32 cellular contexts compared by ENCODE assay signal in genomic region chr1:208026880-208027438, GRCh38.
"Had no signal": no experiment of that assay in that cellular context is flagged by ENCODE, and none has a peak within 500 bp of the region (broad histone marks: within the 10 kb centered on the region; RNA-seq: fewer than 3 reads in every experiment).

No MANE protein-coding gene starts in this region.

- H3K27me3 Mint-ChIP-seq: activated CD8-positive, alpha-beta T cell treated with anti-CD3 and anti-CD28 coated beads for 36 hours; stimulated activated naive B cell treated with anti-CD40 and anti-IgM and Interleukin-4, amounts not matched to agents 10 μg/mL and 1 μg/mL and 100 μg/mL, for 72 hours had no signal

- H3K9me3 Mint-ChIP-seq: activated CD4-positive, alpha-beta T cell treated with anti-CD3 and anti-CD28 coated beads, Interleukin-2, amount 10 ng/mL, durations not matched to agents 7 days and 5 days; activated CD8-positive, alpha-beta T cell treated with anti-CD3 and anti-CD28 coated beads for 36 hours; activated T-cell treated with anti-CD3 and anti-CD28 coated beads, Interleukin-2, amount 50 U/mL, for 4 hours; activated T-helper 17 cell treated with anti-CD3 and anti-CD28 coated beads, Interleukin-2, amount 50 U/mL, for 72 hours; effector memory CD8-positive, alpha-beta T cell; natural killer cell treated with Interleukin-12 subunit alpha and Interleukin-12 subunit beta and Interleukin-15 and Interleukin-18, amount 100 ng/mL, for 72 hours; stimulated activated naive B cell treated with anti-CD40 and anti-IgM and Interleukin-4, amounts not matched to agents 10 μg/mL and 1 μg/mL and 100 μg/mL, for 72 hours had no signal

- H3K4me1 ChIP-seq: prostate gland had no signal

- H3K4me3 ChIP-seq: lower lobe of right lung, mucosa of descending colon, prostate gland, stomach, thyroid gland, upper lobe of left lung had no signal

- H3K27me3 ChIP-seq: brain microvascular endothelial cell, stomach, thyroid gland, upper lobe of left lung had no signal

- ATAC-seq: activated CD8-positive, alpha-beta T cell treated with anti-CD3 and anti-CD28 coated beads for 36 hours; activated T-cell treated with anti-CD3 and anti-CD28 coated beads, Interleukin-2, amount 50 U/mL, for 4 hours; activated T-helper 17 cell treated with anti-CD3 and anti-CD28 coated beads, Interleukin-2, amount 50 U/mL, for 72 hours; effector memory CD8-positive, alpha-beta T cell; lower lobe of right lung; mucosa of descending colon; natural killer cell treated with Interleukin-12 subunit alpha and Interleukin-12 subunit beta and Interleukin-15 and Interleukin-18, amount 100 ng/mL, for 72 hours; stimulated activated naive B cell treated with anti-CD40 and anti-IgM and Interleukin-4, amounts not matched to agents 10 μg/mL and 1 μg/mL and 100 μg/mL, for 72 hours; T-helper 17 cell had no signal

- FAIRE-seq: astrocyte, keratinocyte had no signal

- H3K36me3 ChIP-seq: prostate gland had no signal

- DNase-seq: activated CD4-positive, alpha-beta T cell treated with anti-CD3 and anti-CD28 coated beads, Interleukin-2, amount 10 ng/mL, durations not matched to agents 7 days and 5 days; activated CD4-positive, CD25-positive, alpha-beta regulatory T cell treated with anti-CD3 and anti-CD28 coated beads, Interleukin-2, amount 50 U/mL, for 72 hours; activated CD8-positive, alpha-beta T cell treated with anti-CD3 and anti-CD28 coated beads for 36 hours; activated gamma-delta T cell treated with Interleukin-2 at 50 U/mL for 16 hours; activated naive CD4-positive, alpha-beta T cell treated with anti-CD3 and anti-CD28 coated beads, Interleukin-2, amount 50 U/mL, for 16 hours; activated T-cell treated with anti-CD3 and anti-CD28 coated beads, Interleukin-2, amount 50 U/mL, for 4 hours; amniotic stem cell; brain microvascular endothelial cell; caudate nucleus; cortex of kidney; effector memory CD8-positive, alpha-beta T cell; foreskin fibroblast; head of caudate nucleus; hippocampal formation; lower lobe of right lung; mesendoderm; mucosa of descending colon; retina; stimulated activated CD4-positive, alpha-beta T cell treated with anti-CD3 and anti-CD28 coated beads, Interleukin-15, amount 100 ng/mL, for 24 hours; stimulated activated CD4-positive, alpha-beta T cell treated with anti-CD3 and anti-CD28 coated beads, Interleukin-2, amount 100 ng/mL, for 24 hours; stimulated activated naive B cell treated with anti-CD40 and anti-IgM and Interleukin-4, amounts not matched to agents 10 μg/mL and 1 μg/mL and 100 μg/mL, for 72 hours; stomach; T-helper 17 cell; T1000; thyroid gland; upper lobe of left lung; WERI-Rb-1 had no signal

- H3K27ac Mint-ChIP-seq: activated CD4-positive, alpha-beta T cell treated with anti-CD3 and anti-CD28 coated beads, Interleukin-2, amount 10 ng/mL, durations not matched to agents 7 days and 5 days; activated CD8-positive, alpha-beta T cell treated with anti-CD3 and anti-CD28 coated beads for 36 hours; activated T-helper 17 cell treated with anti-CD3 and anti-CD28 coated beads, Interleukin-2, amount 50 U/mL, for 72 hours; effector memory CD8-positive, alpha-beta T cell; natural killer cell treated with Interleukin-12 subunit alpha and Interleukin-12 subunit beta and Interleukin-15 and Interleukin-18, amount 100 ng/mL, for 72 hours; stimulated activated naive B cell treated with anti-CD40 and anti-IgM and Interleukin-4, amounts not matched to agents 10 μg/mL and 1 μg/mL and 100 μg/mL, for 72 hours; T-helper 17 cell had no signal

- H3K9me3 ChIP-seq: lower lobe of right lung, mucosa of descending colon, prostate gland, stomach, thyroid gland, upper lobe of left lung had no signal

- H3K27ac ChIP-seq: brain microvascular endothelial cell, lower lobe of right lung, prostate gland, stomach, thyroid gland, WERI-Rb-1 had no signal

- H3K4me3 Mint-ChIP-seq: activated CD4-positive, alpha-beta T cell treated with anti-CD3 and anti-CD28 coated beads, Interleukin-2, amount 10 ng/mL, durations not matched to agents 7 days and 5 days; activated CD8-positive, alpha-beta T cell treated with anti-CD3 and anti-CD28 coated beads for 36 hours; activated T-cell treated with anti-CD3 and anti-CD28 coated beads, Interleukin-2, amount 50 U/mL, for 4 hours; activated T-helper 17 cell treated with anti-CD3 and anti-CD28 coated beads, Interleukin-2, amount 50 U/mL, for 72 hours; effector memory CD8-positive, alpha-beta T cell; natural killer cell treated with Interleukin-12 subunit alpha and Interleukin-12 subunit beta and Interleukin-15 and Interleukin-18, amount 100 ng/mL, for 72 hours; stimulated activated naive B cell treated with anti-CD40 and anti-IgM and Interleukin-4, amounts not matched to agents 10 μg/mL and 1 μg/mL and 100 μg/mL, for 72 hours; T-helper 17 cell had no signal

- H3K4me1 Mint-ChIP-seq: activated CD4-positive, alpha-beta T cell treated with anti-CD3 and anti-CD28 coated beads, Interleukin-2, amount 10 ng/mL, durations not matched to agents 7 days and 5 days; activated T-helper 17 cell treated with anti-CD3 and anti-CD28 coated beads, Interleukin-2, amount 50 U/mL, for 72 hours; stimulated activated naive B cell treated with anti-CD40 and anti-IgM and Interleukin-4, amounts not matched to agents 10 μg/mL and 1 μg/mL and 100 μg/mL, for 72 hours had no signal

- H3K36me3 Mint-ChIP-seq: natural killer cell treated with Interleukin-12 subunit alpha and Interleukin-12 subunit beta and Interleukin-15 and Interleukin-18, amount 100 ng/mL, for 72 hours; stimulated activated naive B cell treated with anti-CD40 and anti-IgM and Interleukin-4, amounts not matched to agents 10 μg/mL and 1 μg/mL and 100 μg/mL, for 72 hours had no signal
